In genomic region chr3:143002083-143002712, GRCh38 we compare ENCODE assay signal across 8 cellular contexts. TPM values are rescaled to one million over a fixed set of nuclear protein-coding genes. Genes with fewer than 3 reads are reported as not detected.
DNase-seq lines count a peak whose midpoint lies in the region; ATAC-seq, FAIRE-seq and TF ChIP-seq lines count a peak whose summit lies in the region.

No MANE protein-coding gene starts in this region.

- intact Hi-C loops in mucosa of descending colon (cut with DNase I, micrococcal nuclease) = no loop called here

- in situ Hi-C loops in Caki2 (cut with HindIII; ENCODE audit: low pct_unique_long_range_greater_than_20kb, low sequenced_read_pairs) = loop anchor here (25.0 kb wide), 1 partner anchor 165 kb away; no protein-coding TSS in a partner anchor

- no peak for TF ChIP-seq CTCF in mucosa of descending colon (IDR thresholded peaks at IDR 0.05)

- peak overlapping the region; percentile 96 for H3K4me3 ChIP-seq in mucosa of descending colon

- DNase-seq in Caki2 (ENCODE audit: low read depth) (peak; percentile 55), SIG-M5 treated with dmso at 0.1 percent for 504 hours (lab: John Stamatoyannopoulos, UW; ENCODE audit: unreplicated experiment) (peak; percentile 80), dedifferentiated amniotic fluid mesenchymal stem cell (ENCODE audit: extremely low spot score) (peak; percentile 41), mucosa of descending colon (no peak), cerebellar nuclear complex (lab: John Stamatoyannopoulos, UW) (no peak), frontal cortex (ENCODE audit: low spot score in 2 of 2) (no peak)

- ATAC-seq in GM19372 (IDR thresholded peaks at IDR 0.05; ENCODE audit: low read depth, unreplicated experiment) (peak; percentile 29), HG03432 (IDR thresholded peaks at IDR 0.05; ENCODE audit: unreplicated experiment) (peak; percentile 34), mucosa of descending colon (peak; percentile 45)

- no peak for FAIRE-seq in frontal cortex (lab: Jason Lieb, UNC)

- H3K9me3 ChIP-seq in mucosa of descending colon = no peaks in the 10 kb centered on the region

- H3K36me3 ChIP-seq in mucosa of descending colon (ENCODE audit: low read depth) = no peaks in the 10 kb centered on the region

- peaks cover 19% of the 10 kb centered on the region for H3K4me1 ChIP-seq in mucosa of descending colon (ENCODE audit: low read depth)

RNA-seq across cellular contexts. Expression of gene U2SURP, which starts 0.8 kb away (rescaled TPM):
- 34.3 and 36.3 TPM in 2 replicates for total RNA-seq in Caki2 (2014; rRNA removed; shearing (Covaris generic); ENCODE audit: low replicate concordance)
- total RNA-seq in mucosa of descending colon (10 to 100 TPM; 62.4 to 75.5 (median 70.2) TPM), frontal cortex (107 TPM)

RNA-seq across cellular contexts. Expression of gene PAQR9, which starts 38.7 kb away (rescaled TPM):
- total RNA-seq in Caki2 (2014; rRNA removed; shearing (Covaris generic); ENCODE audit: low replicate concordance) = 0.03 TPM in 1 of 2 replicates, not detected in the other
- not detected for total RNA-seq in mucosa of descending colon
- 2.4 TPM for total RNA-seq in frontal cortex

Comparison
In these comparisons a context has a peak if more than half of its experiments do, and no peak if none do; other contexts are left out.
1. DNase-seq: peak in Caki2 (single experiment), SIG-M5 treated with dmso at 0.1 percent for 504 hours (single experiment) and dedifferentiated amniotic fluid mesenchymal stem cell (single experiment); none in mucosa of descending colon (0 of 3), cerebellar nuclear complex (0 of 2) and frontal cortex (0 of 2).
2. Peak in every context shown above with its lines, with median percentiles within 50 percentile points of each other: ATAC-seq.